15 cellular contexts compared by ENCODE assay signal in the genomic region with DNA sequence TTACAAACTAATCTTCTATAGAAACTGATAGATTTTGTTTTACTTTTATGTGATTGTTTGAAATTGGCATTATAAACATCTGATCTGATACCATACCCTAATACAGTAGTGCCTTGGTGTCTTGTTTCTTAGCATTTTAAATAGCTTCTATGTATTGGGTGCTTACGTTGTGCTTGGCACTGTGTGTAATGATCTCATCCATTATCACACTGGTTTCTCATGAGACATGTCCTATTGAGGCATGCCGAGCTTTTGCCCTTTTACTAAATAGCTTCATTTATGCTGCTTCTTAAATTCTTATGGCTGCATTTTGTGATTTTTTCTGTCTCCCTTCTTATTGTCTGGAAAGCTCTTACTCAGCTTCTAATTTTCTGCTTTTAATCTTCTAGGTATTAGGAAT. TPM values are rescaled to one million over a fixed set of nuclear protein-coding genes. Genes with fewer than 3 reads are reported as not detected.
"Had no signal": no experiment of that assay in that cellular context is flagged by ENCODE, and none has a peak within 500 bp of the region (broad histone marks: within the 10 kb centered on the region; RNA-seq: fewer than 3 reads in every experiment).

No MANE protein-coding gene starts in this region.

- H3K4me3 ChIP-seq: esophagus squamous epithelium, pancreas, skin epidermis, stomach, tibial nerve, vagina had no signal

- H3K36me3 ChIP-seq: esophagus squamous epithelium, pancreas, stomach, tibial nerve, vagina had no signal

- H3K27ac ChIP-seq: esophagus squamous epithelium, pancreas, skin epidermis, stomach, tibial nerve, vagina had no signal

- ATAC-seq: activated T-helper 17 cell treated with anti-CD3 and anti-CD28 coated beads, Interleukin-2, amount 50 U/mL, for 72 hours; left colon; pancreas had no signal

- H3K27me3 ChIP-seq: esophagus squamous epithelium, pancreas, stomach, tibial nerve, vagina had no signal

- DNase-seq: activated CD4-positive, alpha-beta T cell treated with anti-CD3 and anti-CD28 coated beads, Interleukin-2, amount 50 U/mL, for 1 hour; activated naive CD4-positive, alpha-beta T cell treated with anti-CD3 and anti-CD28 coated beads for 36 hours; activated T-cell treated with anti-CD3 and anti-CD28 coated beads for 4 hours; cerebellar nuclear complex; esophagus squamous epithelium; left colon; pancreas; retina; stomach; T-helper 2 cell had no signal

RNA-seq across cellular contexts. Expression of gene TLR4, which starts 48.2 kb away (rescaled TPM):
- total RNA-seq: activated CD8-positive, alpha-beta memory T cell treated with anti-CD3 and anti-CD28 coated beads for 36 hours; activated naive CD4-positive, alpha-beta T cell treated with anti-CD3 and anti-CD28 coated beads for 36 hours; activated T-helper 17 cell treated with anti-CD3 and anti-CD28 coated beads, Interleukin-2, amount 50 U/mL, for 72 hours had no signal
